8 cellular contexts compared by ENCODE assay signal in the genomic region with DNA sequence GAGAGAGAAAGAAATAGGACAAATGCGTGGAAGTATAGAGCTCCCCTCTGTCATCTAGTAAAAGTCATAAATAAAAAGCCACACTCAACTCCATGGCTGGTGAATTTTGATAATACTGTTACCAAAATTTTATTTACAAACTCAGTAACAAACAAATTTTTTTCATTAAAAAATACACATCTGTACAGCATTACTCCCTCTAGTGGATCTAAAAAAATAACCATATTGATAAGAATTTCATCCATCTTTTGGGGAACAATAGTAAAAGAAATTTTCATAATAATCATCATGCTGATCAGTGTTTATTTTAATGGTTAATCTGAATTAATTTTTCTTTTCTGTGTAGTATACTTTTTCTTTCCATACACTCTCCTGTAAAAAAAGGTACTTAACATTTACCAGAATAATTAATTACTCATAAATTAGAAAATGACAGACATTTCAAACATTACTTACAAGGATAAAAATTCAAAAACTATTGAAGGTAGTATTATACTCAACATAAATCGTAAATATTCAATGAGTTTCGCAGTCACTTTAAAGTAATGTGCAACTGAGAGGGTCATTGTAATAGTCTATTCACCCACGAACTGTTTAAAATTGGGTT.
DNase-seq lines count a peak whose midpoint lies in the region; ATAC-seq and TF ChIP-seq lines count a peak whose summit lies in the region.

No MANE protein-coding gene starts in this region.

- POLR2A ChIA-PET in A673 (lab: Charles Lee; ENCODE audit: low non-redundant PET) = interaction anchor here (0.6 kb wide), 1 partner anchor 101 kb away, joined by 3 read pairs; no protein-coding TSS in a partner anchor

- no peak overlapping the region for H2BK120ac ChIP-seq in mesendoderm (ENCODE audit: low read depth, low read length)

- H3K4me3 ChIP-seq in A673 (ENCODE audit: low read depth, low read length, poor library complexity, severe bottlenecking) (no peak overlapping the region), mesendoderm (ENCODE audit: low read length) (no peak overlapping the region)

- no peak overlapping the region for H3K9ac ChIP-seq in mesendoderm (ENCODE audit: low read length)

- H3K4me2 ChIP-seq in mesendoderm (ENCODE audit: low read length) = no peak overlapping the region

- H2BK5ac ChIP-seq in mesendoderm (ENCODE audit: low read length) = no peak overlapping the region

- no peak overlapping the region for H3K18ac ChIP-seq in mesendoderm (ENCODE audit: low read length)

- H3K27ac Mint-ChIP-seq in glutamatergic neuron (ENCODE audit: unreplicated experiment) = no peak overlapping the region

- H3K23ac ChIP-seq in mesendoderm (ENCODE audit: low read length) = no peak overlapping the region

- intact Hi-C loops in A673 (cut with micrococcal nuclease; ENCODE audit: unreplicated experiment) = loop anchor here (2.0 kb wide), 1 partner anchor 220 kb away; no protein-coding TSS in a partner anchor

- no peaks in the 10 kb centered on the region for H3K9me3 Mint-ChIP-seq in glutamatergic neuron (ENCODE audit: unreplicated experiment)

- no peaks in the 10 kb centered on the region for H3K36me3 Mint-ChIP-seq in glutamatergic neuron (ENCODE audit: unreplicated experiment)

- H3K4me1 ChIP-seq in A673 (ENCODE audit: insufficient read depth, low read length, poor library complexity, severe bottlenecking) = no peaks in the 10 kb centered on the region
- H3K4me1 ChIP-seq in mesendoderm (ENCODE audit: control insufficient read depth, low read depth, low read length) = no peaks in the 10 kb centered on the region

- H3K36me3 ChIP-seq in A673 (ENCODE audit: insufficient read depth, low read length, poor library complexity, severe bottlenecking) = no peaks in the 10 kb centered on the region
- H3K36me3 ChIP-seq in mesendoderm (ENCODE audit: control insufficient read depth, insufficient read depth, low read length) = no peaks in the 10 kb centered on the region

- no peak overlapping the region for H3K4ac ChIP-seq in mesendoderm (ENCODE audit: low read depth, low read length)

- peak; percentile 12 for DNase-seq in A673 (ENCODE audit: low spot score)
- DNase-seq in HCEC 1CT = peak; percentile 11
- DNase-seq in SW 1271 (lab: John Stamatoyannopoulos, UW) = peak; percentile 1 to 29
- no peak for DNase-seq in glutamatergic neuron
- no peak for DNase-seq in iPS-NIHi7 (ENCODE audit: extremely low spot score)
- no peak for DNase-seq in NCI-H226
- DNase-seq in mesendoderm = no peak

- H3K79me1 ChIP-seq in mesendoderm (ENCODE audit: low read length) = no peaks in the 10 kb centered on the region

- no peak overlapping the region for H4K5ac ChIP-seq in mesendoderm (ENCODE audit: low read length)

- H3K27me3 ChIP-seq in A673 (replicated peaks; ENCODE audit: insufficient read depth, low read depth, low read length, poor library complexity) = peaks cover 18% of the 10 kb centered on the region
- no peaks in the 10 kb centered on the region for H3K27me3 ChIP-seq in mesendoderm (ENCODE audit: insufficient read depth, low read length, poor library complexity)

- no peak overlapping the region for H4K8ac ChIP-seq in mesendoderm (ENCODE audit: low read depth, low read length)

- no peak for ATAC-seq in GM21737 (IDR thresholded peaks at IDR 0.05; ENCODE audit: unreplicated experiment)

- CTCF ChIA-PET in A673 (lab: Charles Lee) = interaction anchor here (1.3 to 1.4 kb wide), 2 partner anchors 98 to 221 kb away, joined by 3 to 18 read pairs; no protein-coding TSS in a partner anchor

- no peak overlapping the region for H3K56ac ChIP-seq in mesendoderm (ENCODE audit: low read length)

- H2AK5ac ChIP-seq in mesendoderm (ENCODE audit: low read length) = no peak overlapping the region

- 100% methylated on average over 1 of the region's 4 CpGs for WGBS in mesendoderm (ENCODE audit: extremely low coverage, insufficient coverage, low lambda C conversion rate)

- H3K27me3 Mint-ChIP-seq in glutamatergic neuron (ENCODE audit: unreplicated experiment) = no peaks in the 10 kb centered on the region

- H3K9me3 ChIP-seq in A673 (ENCODE audit: low read depth, low read length, poor library complexity, severe bottlenecking) = no peaks in the 10 kb centered on the region

- H3K79me2 ChIP-seq in mesendoderm (ENCODE audit: control insufficient read depth, insufficient read depth, low read length) = no peaks in the 10 kb centered on the region

- TF ChIP-seq CTCF in A673 (conservative IDR thresholded peaks at IDR 0.05; ENCODE audit: low read depth, low read length) (peak; percentile 58), glutamatergic neuron (IDR thresholded peaks at IDR 0.05; ENCODE audit: partially characterized antibody, unreplicated experiment) (peak; percentile 64)

- no peak overlapping the region for H2BK15ac ChIP-seq in mesendoderm (replicated peaks; ENCODE audit: low read depth)

- H3K4me1 Mint-ChIP-seq in glutamatergic neuron (ENCODE audit: low read depth, unreplicated experiment) = no peaks in the 10 kb centered on the region

- no peak overlapping the region for H3K4me3 Mint-ChIP-seq in glutamatergic neuron (ENCODE audit: unreplicated experiment)

- H3K27ac ChIP-seq in A673 (ENCODE audit: low read depth, low read length, poor library complexity, severe bottlenecking) = no peak overlapping the region
- H3K27ac ChIP-seq in mesendoderm (ENCODE audit: low read depth, low read length) = no peak overlapping the region

- no TSS peak for BruUV-seq in A673 (replicated peaks; lab: Mats Ljungman, UMichigan)

Comparison
In these comparisons a context has a peak if more than half of its experiments do, and no peak if none do; other contexts are left out.
1. DNase-seq: peak in A673 (single experiment), HCEC 1CT (single experiment) and SW 1271 (2 of 2); none in glutamatergic neuron (single experiment), iPS-NIHi7 (single experiment), NCI-H226 (single experiment) and mesendoderm (single experiment).